Comparison of ENCODE assay signal across 2 cellular contexts in the genomic region with DNA sequence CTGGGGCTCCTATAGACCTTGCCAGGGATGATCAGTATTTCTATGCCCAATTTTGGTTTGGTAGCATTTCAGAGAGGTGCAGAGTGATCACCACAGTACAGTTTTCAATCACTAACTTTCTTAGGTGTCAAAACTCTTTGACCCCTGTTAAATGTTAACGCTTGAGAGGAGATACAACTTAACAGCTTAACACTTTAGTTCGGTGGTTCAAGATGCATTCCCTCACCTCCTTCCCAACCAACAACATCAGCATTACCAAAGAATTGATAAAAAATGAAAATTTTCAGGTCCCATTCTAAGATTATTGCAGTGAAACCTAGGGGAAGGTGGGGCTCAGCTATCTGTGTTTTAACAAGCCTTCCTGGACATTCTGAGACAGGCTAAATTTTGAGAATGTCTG.
A peak's percentile ranks its signal among the peaks of the same experiment; 100 is the strongest.
TF ChIP-seq lines count a peak whose summit lies in the region.

No MANE protein-coding gene starts in this region.

TF ChIP-seq in GM12878, 131 proteins besides CTCF, POLR2A, EP300 and RAD21:
- TF ChIP-seq NR2F1 (conservative IDR thresholded peaks at IDR 0.05) = peak; percentile 22; the same call in 1 of the 2 replicates
- TF ChIP-seq RAD51 (IDR thresholded peaks at IDR 0.05) = no peak

TF ChIP-seq in HepG2, 621 proteins besides CTCF, POLR2A, EP300 and RAD21:
- TF ChIP-seq RBM22 (optimal IDR thresholded peaks at IDR 0.05; ENCODE audit: low read length) = peak; percentile 65
- no peak for TF ChIP-seq TCF7 (IDR thresholded peaks at IDR 0.05; ENCODE audit: low read depth)
